In genomic region chr3:195095035-195095703, GRCh38 we compare ENCODE assay signal across 10 cellular contexts.
DNase-seq lines count a peak whose midpoint lies in the region; ATAC-seq, FAIRE-seq and TF ChIP-seq lines count a peak whose summit lies in the region.
"Had no signal": no experiment of that assay in that cellular context is flagged by ENCODE, and none has a peak within 500 bp of the region (broad histone marks: within the 10 kb centered on the region; RNA-seq: fewer than 3 reads in every experiment).

No MANE protein-coding gene starts in this region.

- no peak for TF ChIP-seq CTCF in right lobe of liver (IDR thresholded peaks at IDR 0.05)
- no peak for TF ChIP-seq CTCF in HepG2 (CRISPR knock-in tag; IDR thresholded peaks at IDR 0.05)
- TF ChIP-seq CTCF in activated B cell treated with CpG ODN at 0.5 μM for 24 hours (IDR thresholded peaks at IDR 0.05), result no peak

- no peak for FAIRE-seq in HepG2 (lab: Jason Lieb, UNC)
- FAIRE-seq: frontal cortex had no signal

- no peak overlapping the region for H2AFZ ChIP-seq in HepG2 (ENCODE audit: low read length)

- no peaks in the 10 kb centered on the region for H3K4me1 ChIP-seq in right lobe of liver
- no peaks in the 10 kb centered on the region for H3K4me1 ChIP-seq in HepG2 (ENCODE audit: insufficient read depth, low read length)
- H3K4me1 ChIP-seq in effector memory CD4-positive, alpha-beta T cell (ENCODE audit: control insufficient read depth, insufficient read depth, low read length, poor library complexity, severe bottlenecking), result no peaks in the 10 kb centered on the region

- BruUV-seq in HepG2 (replicated peaks; lab: Mats Ljungman, UMichigan), result no TSS peak

- no peaks in the 10 kb centered on the region for H3K36me3 ChIP-seq in right lobe of liver
- 0 out of 5 replicates have a peak, but pooled peaks cover 0 to 3% of the 10 kb centered on the region in 2 experiments for H3K36me3 ChIP-seq in HepG2 (replicated peaks in 1 of 2; ENCODE audit: control insufficient read depth in 1 of 2, insufficient read depth in 2 of 2, low read length in 2 of 2)
- no peaks in the 10 kb centered on the region for H3K36me3 ChIP-seq in effector memory CD4-positive, alpha-beta T cell (ENCODE audit: control insufficient read depth, insufficient read depth, low read length)

- TF ChIP-seq POLR2A in right lobe of liver (IDR thresholded peaks at IDR 0.05), result no peak
- no peak for TF ChIP-seq POLR2A in HepG2 (IDR thresholded peaks at IDR 0.05; ENCODE audit: insufficient read depth in 1 of 2, low read depth in 2 of 2, low read length in 2 of 2)

- no peak overlapping the region for H3K4me2 ChIP-seq in HepG2 (ENCODE audit: low read depth, low read length)

- peaks cover 65% of the 10 kb centered on the region for H3K4me1 Mint-ChIP-seq in activated B cell treated with CpG ODN at 0.5 μM for 24 hours
- no peaks in the 10 kb centered on the region for H3K4me1 Mint-ChIP-seq in activated naive CD4-positive, alpha-beta T cell treated with anti-CD3 and anti-CD28 coated beads for 36 hours (ENCODE audit: low read depth)

- TF ChIP-seq RAD21 in HepG2 (CRISPR knock-in tag; IDR thresholded peaks at IDR 0.05), result no peak

- no peak overlapping the region for H3K9ac ChIP-seq in HepG2 (ENCODE audit: insufficient read depth, low read depth, low read length)

- H3K27ac Mint-ChIP-seq in activated B cell treated with CpG ODN at 0.5 μM for 24 hours, result peak overlapping the region; percentile 89
- H3K27ac Mint-ChIP-seq in activated naive CD4-positive, alpha-beta T cell treated with anti-CD3 and anti-CD28 coated beads for 36 hours, result no peak overlapping the region

- in situ Hi-C loops in HepG2 (cut with HindIII; ENCODE audit: extremely low pct_ligation_motif_present, low pct_unique_long_range_greater_than_20kb), result no loop called here

- H3K36me3 Mint-ChIP-seq in activated B cell treated with CpG ODN at 0.5 μM for 24 hours (ENCODE audit: low read depth), result no peaks in the 10 kb centered on the region
- no peaks in the 10 kb centered on the region for H3K36me3 Mint-ChIP-seq in activated naive CD4-positive, alpha-beta T cell treated with anti-CD3 and anti-CD28 coated beads for 36 hours (ENCODE audit: low read depth)

- DNase-seq in right lobe of liver (peak in 2 of 3 donors; percentile 13 to 27), HepG2 (ENCODE audit: low spot score) (no peak), activated B cell treated with CpG ODN at 0.5 μM for 24 hours (peak; percentile 50), T1000 (lab: John Stamatoyannopoulos, UW) (no peak)
- no peak for DNase-seq in effector memory CD4-positive, alpha-beta T cell
- no peak for DNase-seq in activated naive CD4-positive, alpha-beta T cell treated with anti-CD3 and anti-CD28 coated beads for 36 hours
- DNase-seq in stimulated activated CD4-positive, alpha-beta T cell treated with anti-CD3 and anti-CD28 coated beads, Interleukin-4, amount 100 ng/mL, for 24 hours, result no peak

- H3K4me3 ChIP-seq in right lobe of liver (no peak overlapping the region), HepG2 (replicated peaks in 1 of 3; ENCODE audit: insufficient read depth in 1 of 3, low read depth in 2 of 3, low read length in 3 of 3) (no peak overlapping the region)
- H3K4me3 ChIP-seq in effector memory CD4-positive, alpha-beta T cell (ENCODE audit: insufficient read depth, low read depth, low read length, poor library complexity, severe bottlenecking), result no peak overlapping the region
- H3K4me3 ChIP-seq: skin epidermis had no signal

- H3K27me3 ChIP-seq in right lobe of liver (no peaks in the 10 kb centered on the region), HepG2 (ENCODE audit: control insufficient read depth in 1 of 2, insufficient read depth in 2 of 2, low read length in 2 of 2) (no peaks in the 10 kb centered on the region)
- no peaks in the 10 kb centered on the region for H3K27me3 ChIP-seq in effector memory CD4-positive, alpha-beta T cell (replicated peaks; ENCODE audit: control insufficient read depth, insufficient read depth, low read length, poor library complexity, severe bottlenecking)

- peak in 1 of 4 donors; percentile 14 for ATAC-seq in right lobe of liver
- no peak for ATAC-seq in HepG2
- peak; percentile 78 for ATAC-seq in HG02885 (IDR thresholded peaks at IDR 0.05; ENCODE audit: poor library complexity, unreplicated experiment)
- ATAC-seq in activated B cell treated with CpG ODN at 0.5 μM for 24 hours (ENCODE audit: low read depth), result peak; percentile 65

- no peak overlapping the region for H3K27ac ChIP-seq in right lobe of liver
- H3K27ac ChIP-seq in HepG2 (ENCODE audit: extremely low read length, insufficient read depth, low read length), result no peak overlapping the region
- no peak overlapping the region for H3K27ac ChIP-seq in effector memory CD4-positive, alpha-beta T cell (ENCODE audit: insufficient read depth, low read length, poor library complexity, severe bottlenecking)

- H3K9me3 ChIP-seq in right lobe of liver (no peaks in the 10 kb centered on the region), HepG2 (ENCODE audit: low read length) (no peaks in the 10 kb centered on the region)
- no peaks in the 10 kb centered on the region for H3K9me3 ChIP-seq in effector memory CD4-positive, alpha-beta T cell (ENCODE audit: control insufficient read depth, low read length)

- H3K79me2 ChIP-seq in HepG2 (ENCODE audit: insufficient read depth, low read length), result no peaks in the 10 kb centered on the region

- no peaks in the 10 kb centered on the region for H3K9me3 Mint-ChIP-seq in activated B cell treated with CpG ODN at 0.5 μM for 24 hours
- no peaks in the 10 kb centered on the region for H3K9me3 Mint-ChIP-seq in activated naive CD4-positive, alpha-beta T cell treated with anti-CD3 and anti-CD28 coated beads for 36 hours

- CTCF ChIA-PET in HepG2 (lab: Yijun Ruan, JAX; ENCODE audit: low intra/inter-chr PET ratio, low total read pairs), result no interaction called here
- CTCF ChIA-PET in activated B cell treated with CpG ODN at 0.5 μM for 24 hours (lab: Charles Lee), result interaction anchor here (1.8 to 1.9 kb wide), 2 partner anchors 93 to 413 kb away, joined by 5 to 17 read pairs; no protein-coding TSS in a partner anchor
- CTCF ChIA-PET in activated naive CD4-positive, alpha-beta T cell treated with anti-CD3 and anti-CD28 coated beads for 36 hours (lab: Charles Lee), result interaction anchor here (0.6 kb wide), 1 partner anchor 9 kb away, joined by 4 read pairs; no protein-coding TSS in a partner anchor

- 83% methylated on average over 13 of the region's 19 CpGs for WGBS in right lobe of liver (ENCODE audit: insufficient coverage, low coverage, low lambda C conversion rate, missing lambda C conversion rate)
- 97% methylated on average over 13 of the region's 19 CpGs for WGBS in HepG2 (ENCODE audit: low lambda C conversion rate)

- intact Hi-C loops in right lobe of liver (cut with DNase I), result no loop called here
- intact Hi-C loops in HepG2 (cut with micrococcal nuclease; ENCODE audit: unreplicated experiment), result no loop called here
- intact Hi-C loops in activated B cell treated with CpG ODN at 0.5 μM for 24 hours (cut with micrococcal nuclease), result loop anchor here (1.0 to 2.0 kb wide), 3 partner anchors 34 to 412 kb away; no protein-coding TSS in a partner anchor
- intact Hi-C loops in activated naive CD4-positive, alpha-beta T cell treated with anti-CD3 and anti-CD28 coated beads for 36 hours (cut with micrococcal nuclease), result no loop called here

- POLR2A ChIA-PET in HepG2 (lab: Yijun Ruan, JAX) (no interaction called here), activated B cell treated with CpG ODN at 0.5 μM for 24 hours (lab: Charles Lee) (interaction anchor here (1.0 to 2.9 kb wide), 5 partner anchors 9 to 423 kb away, joined by 4 to 25 read pairs (median 6); partner anchors contain the start of genes FAM43A and LSG1)

- H4K20me1 ChIP-seq in HepG2 (ENCODE audit: insufficient read depth, low read length), result no peaks in the 10 kb centered on the region

- H3K4me3 Mint-ChIP-seq in activated B cell treated with CpG ODN at 0.5 μM for 24 hours, result peak overlapping the region; percentile 80
- H3K4me3 Mint-ChIP-seq in activated naive CD4-positive, alpha-beta T cell treated with anti-CD3 and anti-CD28 coated beads for 36 hours, result no peak overlapping the region

- no peak for TF ChIP-seq EP300 in HepG2 (IDR thresholded peaks at IDR 0.05; ENCODE audit: low read depth in 2 of 2, low read length in 2 of 2)
- no peak for TF ChIP-seq EP300 in HepG2 (CRISPR knock-in tag; IDR thresholded peaks at IDR 0.05; ENCODE audit: borderline replicate concordance)

- H3K27me3 Mint-ChIP-seq in activated B cell treated with CpG ODN at 0.5 μM for 24 hours, result no peaks in the 10 kb centered on the region
- no peaks in the 10 kb centered on the region for H3K27me3 Mint-ChIP-seq in activated naive CD4-positive, alpha-beta T cell treated with anti-CD3 and anti-CD28 coated beads for 36 hours (ENCODE audit: low read depth)

TF ChIP-seq in HepG2, 621 proteins besides CTCF, POLR2A, EP300 and RAD21 (continues in another document):
- TF ChIP-seq TGIF2 (CRISPR knock-in tag; IDR thresholded peaks at IDR 0.05) (no peak), PRDM10 (CRISPR knock-in tag; IDR thresholded peaks at IDR 0.05; ENCODE audit: low read depth) (no peak), SUZ12 (IDR thresholded peaks at IDR 0.05; ENCODE audit: low read depth, low read length) (no peak), ZSCAN31 (CRISPR knock-in tag; IDR thresholded peaks at IDR 0.05; ENCODE audit: low read depth) (no peak), ZZZ3 (CRISPR knock-in tag; IDR thresholded peaks at IDR 0.05; ENCODE audit: borderline replicate concordance) (no peak)

Comparison
In these comparisons a context has a peak if more than half of its experiments do, and no peak if none do; other contexts are left out.
1. DNase-seq: peak in right lobe of liver (2 of 3) and activated B cell treated with CpG ODN at 0.5 μM for 24 hours (single experiment); none in HepG2 (single experiment), T1000 (single experiment), effector memory CD4-positive, alpha-beta T cell (0 of 3), activated naive CD4-positive, alpha-beta T cell treated with anti-CD3 and anti-CD28 coated beads for 36 hours (single experiment) and stimulated activated CD4-positive, alpha-beta T cell treated with anti-CD3 and anti-CD28 coated beads, Interleukin-4, amount 100 ng/mL, for 24 hours (single experiment).